ENCODE assay signal across 11 cellular contexts in genomic region chr17:21341925-21342540, GRCh38. TPM values are rescaled to one million over a fixed set of nuclear protein-coding genes. Genes with fewer than 3 reads are reported as not detected.
DNase-seq lines count a peak whose midpoint lies in the region; ATAC-seq, FAIRE-seq and TF ChIP-seq lines count a peak whose summit lies in the region.
"Not testable (repeated sequence)": the region's sequence is repeated elsewhere in the genome, so short reads cannot be mapped to it uniquely, and the experiment has no call there.
"Had no signal": no experiment of that assay in that cellular context is flagged by ENCODE, and none has a peak within 500 bp of the region (broad histone marks: within the 10 kb centered on the region; RNA-seq: fewer than 3 reads in every experiment).

No MANE protein-coding gene starts in this region.

- not testable (repeated sequence) for H3K9me3 ChIP-seq in BLaER1; HEK293 (ENCODE audit: control insufficient read depth, insufficient read depth, low read depth, low read length); lower lobe of right lung

- H3K4me1 ChIP-seq in BLaER1 = peaks cover 78% of the 10 kb centered on the region
- H3K4me1 ChIP-seq in HEK293 (ENCODE audit: control insufficient read depth, insufficient read depth, low read length); lower lobe of right lung: not testable (repeated sequence)

- H3K4me3 Mint-ChIP-seq in activated T-cell treated with anti-CD3 and anti-CD28 coated beads, Interleukin-2, amount 50 U/mL, for 24 hours = not testable (repeated sequence)

- not testable (repeated sequence) for H4K20me1 ChIP-seq in BLaER1

- POLR2A ChIA-PET in HEK293 (lab: Yijun Ruan, JAX) = not testable (repeated sequence)

- CTCF ChIA-PET in HEK293 (lab: Yijun Ruan, JAX) = not testable (repeated sequence)

- H3K36me3 ChIP-seq in BLaER1; HEK293 (ENCODE audit: control insufficient read depth in 2 of 2, insufficient read depth in 1 of 2, low read length in 2 of 2); lower lobe of right lung: not testable (repeated sequence)

- peak overlapping the region; percentile 25; the same call in 1 of the 2 replicates for H3K4me2 ChIP-seq in BLaER1

- peak; percentile 37 for FAIRE-seq in urothelium cell line (lab: Jason Lieb, UNC)

- H3K36me3 Mint-ChIP-seq in activated T-cell treated with anti-CD3 and anti-CD28 coated beads, Interleukin-2, amount 50 U/mL, for 24 hours (ENCODE audit: low read depth) = not testable (repeated sequence)

- H3K4me1 Mint-ChIP-seq in activated T-cell treated with anti-CD3 and anti-CD28 coated beads, Interleukin-2, amount 50 U/mL, for 24 hours (ENCODE audit: low read depth) = not testable (repeated sequence)

- not testable (repeated sequence) for H3K27me3 Mint-ChIP-seq in activated T-cell treated with anti-CD3 and anti-CD28 coated beads, Interleukin-2, amount 50 U/mL, for 24 hours

- not testable (repeated sequence) for H3K9me3 Mint-ChIP-seq in activated T-cell treated with anti-CD3 and anti-CD28 coated beads, Interleukin-2, amount 50 U/mL, for 24 hours

- not testable (repeated sequence) for H3K4me3 ChIP-seq in BLaER1; HEK293 (ENCODE audit: low read depth, low read length); coronary artery; lower lobe of right lung

- not testable (repeated sequence) for TF ChIP-seq CTCF in HEK293 (tag by site-specific recombination; IDR thresholded peaks at IDR 0.05); coronary artery (IDR thresholded peaks at IDR 0.05); lower lobe of right lung (IDR thresholded peaks at IDR 0.05)

- intact Hi-C loops in lower lobe of right lung (cut with DNase I); posterior vena cava (cut with DNase I): not testable (repeated sequence)

- H3K27me3 ChIP-seq in BLaER1; lower lobe of right lung (ENCODE audit: low read depth): not testable (repeated sequence)

- 0 out of 2 replicates have a peak overlapping the region, but pooled peaks have one; percentile 35 for H3K27ac ChIP-seq in BLaER1
- H3K27ac ChIP-seq in HEK293 (ENCODE audit: extremely low read depth, low read depth, low read length); coronary artery; lower lobe of right lung: not testable (repeated sequence)

- peak; percentile 12 for DNase-seq in activated T-cell treated with anti-CD3 and anti-CD28 coated beads, Interleukin-2, amount 50 U/mL, for 24 hours
- DNase-seq in coronary artery (ENCODE audit: low spot score) (peak; percentile 62), islet precursor cell (peak; percentile 37), lower lobe of right lung (peak; percentile 24), posterior vena cava (ENCODE audit: low spot score) (peak; percentile 35)
- DNase-seq in urothelium cell line (ENCODE audit: low spot score) = not testable (repeated sequence)

- not testable (repeated sequence) for ATAC-seq in lower lobe of right lung

- H3K9ac ChIP-seq in BLaER1 = not testable (repeated sequence)

- not testable (repeated sequence) for H3K27ac Mint-ChIP-seq in activated T-cell treated with anti-CD3 and anti-CD28 coated beads, Interleukin-2, amount 50 U/mL, for 24 hours

TF ChIP-seq in HEK293, 187 proteins besides CTCF, POLR2A, EP300 and RAD21:
- peak; percentile 58; the same call in 1 of the 2 replicates for TF ChIP-seq ZNF768 (tag by site-specific recombination; IDR thresholded peaks at IDR 0.05)
TF ChIP-seq in HEK293: peak in this region for 1; not testable (repeated sequence) for 186.

RNA-seq across cellular contexts. Expression of gene KCNJ12, which starts 34.1 kb away (rescaled TPM):
- total RNA-seq in lower lobe of right lung (1.9 TPM), posterior vena cava (1 to 10 TPM; 6.8 to 6.9 TPM)
- total RNA-seq: B cell; Calu3; CD4-positive, alpha-beta memory T cell had no signal

RNA-seq across cellular contexts. Expression of gene MAP2K3, which starts 57.5 kb away (rescaled TPM):
- total RNA-seq in lower lobe of right lung = 55.2 TPM
- total RNA-seq in posterior vena cava = 10 to 100 TPM; 47.7 to 83.4 TPM
